ENCODE assay signal across 28 cellular contexts in the genomic region with DNA sequence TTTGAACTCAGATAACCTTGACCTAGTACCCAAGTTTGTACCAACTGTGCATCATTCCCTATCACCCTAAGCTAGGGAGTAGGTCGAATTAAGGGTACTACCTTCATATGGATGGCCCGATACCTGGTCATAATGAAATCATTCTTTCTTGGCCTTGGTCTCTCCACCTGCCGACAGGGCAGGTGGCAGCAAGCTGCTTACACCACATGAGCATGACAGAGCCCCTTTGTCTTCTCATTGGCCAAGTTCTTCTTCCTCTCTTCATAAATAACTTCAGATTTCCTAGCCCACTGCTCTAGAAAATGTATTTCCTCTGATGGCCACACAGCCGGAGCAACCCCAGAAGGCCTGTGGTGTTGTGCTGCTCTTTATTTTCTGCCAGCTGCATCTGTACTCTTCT.
"Had no signal": no experiment of that assay in that cellular context is flagged by ENCODE, and none has a peak within 500 bp of the region (broad histone marks: within the 10 kb centered on the region; RNA-seq: fewer than 3 reads in every experiment).

No MANE protein-coding gene starts in this region.

- H3K27ac Mint-ChIP-seq: activated CD4-positive, alpha-beta T cell treated with anti-CD3 and anti-CD28 coated beads for 36 hours; activated naive CD4-positive, alpha-beta T cell treated with anti-CD3 and anti-CD28 coated beads, Interleukin-2, amount 10 ng/mL, durations not matched to agents 7 days and 5 days; activated naive CD8-positive, alpha-beta T cell treated with anti-CD3 and anti-CD28 coated beads, Interleukin-2, amount 10 ng/mL, durations not matched to agents 7 days and 5 days; stimulated activated naive B cell treated with anti-CD40 and anti-IgM and Interleukin-4, amounts not matched to agents 10 μg/mL and 1 μg/mL and 100 μg/mL, for 72 hours; T-helper 2 cell treated with Interferon-gamma antibody and Interleukin-4, amounts not matched to agents 5 μg/mL and 100 μg/mL, for 36 hours had no signal

- H3K36me3 Mint-ChIP-seq: activated naive CD4-positive, alpha-beta T cell treated with anti-CD3 and anti-CD28 coated beads, Interleukin-2, amount 10 ng/mL, durations not matched to agents 7 days and 5 days; activated naive CD8-positive, alpha-beta T cell treated with anti-CD3 and anti-CD28 coated beads, Interleukin-2, amount 10 ng/mL, durations not matched to agents 7 days and 5 days; stimulated activated naive B cell treated with anti-CD40 and anti-IgM and Interleukin-4, amounts not matched to agents 10 μg/mL and 1 μg/mL and 100 μg/mL, for 72 hours had no signal

- ATAC-seq: activated CD4-positive, alpha-beta T cell treated with anti-CD3 and anti-CD28 coated beads for 36 hours; gastrocnemius medialis; right cardiac atrium; stimulated activated naive B cell treated with anti-CD40 and anti-IgM and Interleukin-4, amounts not matched to agents 10 μg/mL and 1 μg/mL and 100 μg/mL, for 72 hours; upper lobe of right lung had no signal

- H3K36me3 ChIP-seq: breast epithelium, colonic mucosa, gastrocnemius medialis, left ventricle myocardium inferior, stomach, suprapubic skin, tibial artery, upper lobe of right lung had no signal

- H3K4me3 ChIP-seq: breast epithelium, colonic mucosa, dorsolateral prefrontal cortex, gastrocnemius medialis, left ventricle myocardium inferior, lung, stomach, suprapubic skin, tibial artery, upper lobe of right lung had no signal

- H3K4me1 ChIP-seq: breast epithelium, colonic mucosa, suprapubic skin, upper lobe of right lung had no signal

- H3K9me3 ChIP-seq: breast epithelium, colonic mucosa, gastrocnemius medialis, left ventricle myocardium inferior, stomach, suprapubic skin, tibial artery, upper lobe of right lung had no signal

- H3K27me3 ChIP-seq: breast epithelium, colonic mucosa, dorsolateral prefrontal cortex, gastrocnemius medialis, stomach, suprapubic skin, tibial artery, upper lobe of right lung had no signal

- H3K27me3 Mint-ChIP-seq: activated CD4-positive, alpha-beta T cell treated with anti-CD3 and anti-CD28 coated beads for 36 hours; activated naive CD4-positive, alpha-beta T cell treated with anti-CD3 and anti-CD28 coated beads, Interleukin-2, amount 10 ng/mL, durations not matched to agents 7 days and 5 days; activated naive CD8-positive, alpha-beta T cell treated with anti-CD3 and anti-CD28 coated beads, Interleukin-2, amount 10 ng/mL, durations not matched to agents 7 days and 5 days; central memory CD8-positive, alpha-beta T cell had no signal

- H3K9me3 Mint-ChIP-seq: activated naive CD4-positive, alpha-beta T cell treated with anti-CD3 and anti-CD28 coated beads, Interleukin-2, amount 10 ng/mL, durations not matched to agents 7 days and 5 days; activated naive CD8-positive, alpha-beta T cell treated with anti-CD3 and anti-CD28 coated beads, Interleukin-2, amount 10 ng/mL, durations not matched to agents 7 days and 5 days; neural crest cell; T-helper 2 cell treated with Interferon-gamma antibody and Interleukin-4, amounts not matched to agents 5 μg/mL and 100 μg/mL, for 36 hours had no signal

- H3K4me3 Mint-ChIP-seq: activated CD4-positive, alpha-beta T cell treated with anti-CD3 and anti-CD28 coated beads for 36 hours; activated naive CD4-positive, alpha-beta T cell treated with anti-CD3 and anti-CD28 coated beads, Interleukin-2, amount 10 ng/mL, durations not matched to agents 7 days and 5 days; activated naive CD8-positive, alpha-beta T cell treated with anti-CD3 and anti-CD28 coated beads, Interleukin-2, amount 10 ng/mL, durations not matched to agents 7 days and 5 days; central memory CD8-positive, alpha-beta T cell; neural crest cell; stimulated activated naive B cell treated with anti-CD40 and anti-IgM and Interleukin-4, amounts not matched to agents 10 μg/mL and 1 μg/mL and 100 μg/mL, for 72 hours; T-helper 2 cell treated with Interferon-gamma antibody and Interleukin-4, amounts not matched to agents 5 μg/mL and 100 μg/mL, for 36 hours had no signal

- FAIRE-seq: islet of Langerhans had no signal

- DNase-seq: activated CD4-positive, alpha-beta T cell treated with anti-CD3 and anti-CD28 coated beads for 36 hours; activated CD4-positive, alpha-beta T cell treated with anti-CD3 and anti-CD28 coated beads, Interleukin-2, amount 50 U/mL, for 4 hours; activated CD4-positive, CD25-positive, alpha-beta regulatory T cell; activated gamma-delta T cell; activated naive CD4-positive, alpha-beta T cell treated with anti-CD3 and anti-CD28 coated beads, Interleukin-2, amount 10 ng/mL, durations not matched to agents 7 days and 5 days; activated naive CD8-positive, alpha-beta T cell treated with anti-CD3 and anti-CD28 coated beads, Interleukin-2, amount 10 ng/mL, durations not matched to agents 7 days and 5 days; colonic mucosa; dorsolateral prefrontal cortex; effector memory CD4-positive, alpha-beta T cell; gastrocnemius medialis; glutamatergic neuron; left ventricle myocardium inferior; occipital lobe; right cardiac atrium; stimulated activated CD4-positive, alpha-beta T cell treated with anti-CD3 and anti-CD28 coated beads, Interleukin-15, amount 100 ng/mL, for 24 hours; stimulated activated CD4-positive, alpha-beta T cell treated with anti-CD3 and anti-CD28 coated beads, Interleukin-2, amount 100 ng/mL, for 24 hours; stimulated activated naive B cell treated with anti-CD40 and anti-IgM and Interleukin-4, amounts not matched to agents 10 μg/mL and 1 μg/mL and 100 μg/mL, for 72 hours; stomach; T-helper 1 cell; tibial artery; upper lobe of right lung had no signal

- H3K4me1 Mint-ChIP-seq: activated CD4-positive, alpha-beta T cell treated with anti-CD3 and anti-CD28 coated beads for 36 hours; activated naive CD4-positive, alpha-beta T cell treated with anti-CD3 and anti-CD28 coated beads, Interleukin-2, amount 10 ng/mL, durations not matched to agents 7 days and 5 days; activated naive CD8-positive, alpha-beta T cell treated with anti-CD3 and anti-CD28 coated beads, Interleukin-2, amount 10 ng/mL, durations not matched to agents 7 days and 5 days; central memory CD8-positive, alpha-beta T cell; stimulated activated naive B cell treated with anti-CD40 and anti-IgM and Interleukin-4, amounts not matched to agents 10 μg/mL and 1 μg/mL and 100 μg/mL, for 72 hours had no signal

- H3K27ac ChIP-seq: breast epithelium, colonic mucosa, gastrocnemius medialis, left ventricle myocardium inferior, stomach, suprapubic skin, tibial artery, upper lobe of right lung had no signal
